Comparison of ENCODE assay signal across 13 cellular contexts in the genomic region with DNA sequence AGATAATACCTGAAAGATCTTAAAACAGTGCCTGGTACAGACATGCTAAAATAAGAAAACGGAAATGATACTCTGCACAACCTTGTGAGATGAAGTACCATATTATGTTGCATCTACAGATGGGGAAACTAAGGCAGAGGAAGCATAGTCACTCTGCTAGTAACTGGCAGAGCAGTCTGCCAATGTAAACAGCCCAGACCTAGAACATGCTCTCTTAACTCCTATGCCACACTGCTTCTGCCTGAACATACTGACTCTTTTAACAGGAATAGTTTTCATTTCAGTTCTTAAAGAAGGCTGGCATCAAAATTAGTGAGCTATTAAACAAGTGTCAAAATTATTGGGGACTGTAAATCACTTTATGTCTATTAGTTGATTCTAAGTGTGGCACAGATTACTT.
DNase-seq lines count a peak whose midpoint lies in the region; ATAC-seq and TF ChIP-seq lines count a peak whose summit lies in the region.
"Had no signal": no experiment of that assay in that cellular context is flagged by ENCODE, and none has a peak within 500 bp of the region (broad histone marks: within the 10 kb centered on the region; RNA-seq: fewer than 3 reads in every experiment).

No MANE protein-coding gene starts in this region.

- H3K27me3 Mint-ChIP-seq in CD4-positive, alpha-beta memory T cell: no peaks in the 10 kb centered on the region
- no peaks in the 10 kb centered on the region for H3K27me3 Mint-ChIP-seq in glutamatergic neuron (ENCODE audit: unreplicated experiment)
- H3K27me3 Mint-ChIP-seq: CD4-positive, CD25-positive, alpha-beta regulatory T cell had no signal

- peaks cover 0 to 19% (median 11%) of the 10 kb centered on the region in 8 donors for H3K9me3 Mint-ChIP-seq in CD4-positive, alpha-beta memory T cell
- H3K9me3 Mint-ChIP-seq in glutamatergic neuron (ENCODE audit: unreplicated experiment): no peaks in the 10 kb centered on the region

- peaks cover 0 to 4% of the 10 kb centered on the region in 2 donors for H3K9me3 ChIP-seq in CD4-positive, alpha-beta memory T cell (ENCODE audit: control insufficient read depth in 1 of 2, low read length in 2 of 2)
- H3K9me3 ChIP-seq in OCI-LY3 (ENCODE audit: insufficient read depth, low read length) (no peaks in the 10 kb centered on the region), parathyroid adenoma (ENCODE audit: control insufficient read depth, low read length) (no peaks in the 10 kb centered on the region)
- H3K9me3 ChIP-seq: HAP-1 had no signal

- no peaks in the 10 kb centered on the region for H4K20me1 ChIP-seq in OCI-LY3 (ENCODE audit: insufficient read depth, low read length)
- H4K20me1 ChIP-seq: BLaER1 treated with 17β-estradiol and CSF1 and Interleukin-3, amounts not matched to agents 10 nM and 100 nM had no signal

- peaks cover 11 to 16% of the 10 kb centered on the region in 2 donors for H3K36me3 Mint-ChIP-seq in CD4-positive, alpha-beta memory T cell
- peaks cover 8% of the 10 kb centered on the region for H3K36me3 Mint-ChIP-seq in glutamatergic neuron (ENCODE audit: unreplicated experiment)

- CTCF ChIA-PET in CD4-positive, alpha-beta memory T cell (lab: Charles Lee; ENCODE audit: partially characterized antibody): interaction anchor here (0.7 to 6.7 kb wide), 13 partner anchors 7 to 316 kb away, joined by 3 to 58 read pairs (median 4); no protein-coding TSS in a partner anchor

- DNase-seq in CD4-positive, alpha-beta memory T cell: no peak
- DNase-seq in left lobe of liver (ENCODE audit: low spot score) (no peak), glutamatergic neuron (no peak), nucleus accumbens (lab: John Stamatoyannopoulos, UW) (no peak), DMS 273 treated with DMSO at 0.1 percent for 48 hours (lab: John Stamatoyannopoulos, UW) (no peak)
- DNase-seq: 8988T, Calu3, HFFc6 had no signal

- H3K79me2 ChIP-seq in OCI-LY3 (ENCODE audit: low read length) (no peaks in the 10 kb centered on the region), parathyroid adenoma (no peaks in the 10 kb centered on the region)

- peak; percentile 44 for ATAC-seq in left lobe of liver

- H3K4me3 ChIP-seq in CD4-positive, alpha-beta memory T cell (ENCODE audit: low read length in 2 of 2): no peak overlapping the region
- H3K4me3 ChIP-seq in OCI-LY3 (ENCODE audit: low read length) (no peak overlapping the region), parathyroid adenoma (ENCODE audit: low read depth, low read length) (no peak overlapping the region)
- H3K4me3 ChIP-seq: BLaER1 treated with 17β-estradiol and CSF1 and Interleukin-3, amounts not matched to agents 10 nM and 100 nM; HAP-1 had no signal

- intact Hi-C loops in CD4-positive, alpha-beta memory T cell (cut with micrococcal nuclease): loop anchor here (1.0 to 5.0 kb wide), 8 partner anchors 8 to 312 kb away; no protein-coding TSS in a partner anchor

- peak overlapping the region in 4 of 7 donors; percentile 5 to 90 (median 58) for H3K27ac Mint-ChIP-seq in CD4-positive, alpha-beta memory T cell
- H3K27ac Mint-ChIP-seq in glutamatergic neuron (ENCODE audit: unreplicated experiment): no peak overlapping the region
- H3K27ac Mint-ChIP-seq: HFFc6 had no signal

- no peak overlapping the region for H3K9ac ChIP-seq in OCI-LY3 (ENCODE audit: low read length)
- H3K9ac ChIP-seq in parathyroid adenoma: no peak overlapping the region
- H3K9ac ChIP-seq: BLaER1 treated with 17β-estradiol and CSF1 and Interleukin-3, amounts not matched to agents 10 nM and 100 nM had no signal

- POLR2A ChIA-PET in CD4-positive, alpha-beta memory T cell (lab: Charles Lee; ENCODE audit: partially characterized antibody): interaction anchor here (0.7 to 1.3 kb wide), 2 partner anchors 8 to 17 kb away, joined by 4 to 7 read pairs; no protein-coding TSS in a partner anchor

- TF ChIP-seq CTCF in OCI-LY3 (IDR thresholded peaks at IDR 0.05; ENCODE audit: low read depth, low read length) (no peak), parathyroid adenoma (IDR thresholded peaks at IDR 0.05) (no peak), glutamatergic neuron (IDR thresholded peaks at IDR 0.05; ENCODE audit: partially characterized antibody, unreplicated experiment) (no peak)

- peaks cover 75% of the 10 kb centered on the region for H3K4me1 ChIP-seq in CD4-positive, alpha-beta memory T cell (ENCODE audit: insufficient read depth, low read length)
- H3K4me1 ChIP-seq in OCI-LY3 (ENCODE audit: low read length) (peaks cover 25% of the 10 kb centered on the region), parathyroid adenoma (peaks cover 32% of the 10 kb centered on the region)
- H3K4me1 ChIP-seq: HAP-1 had no signal

- no peak overlapping the region for H3K27ac ChIP-seq in CD4-positive, alpha-beta memory T cell (ENCODE audit: low read depth, low read length)
- H3K27ac ChIP-seq in OCI-LY3 (ENCODE audit: low read length) (no peak overlapping the region), parathyroid adenoma (no peak overlapping the region)
- H3K27ac ChIP-seq: BLaER1 treated with 17β-estradiol and CSF1 and Interleukin-3, amounts not matched to agents 10 nM and 100 nM had no signal

- H3K4me3 Mint-ChIP-seq in CD4-positive, alpha-beta memory T cell: no peak overlapping the region
- no peak overlapping the region for H3K4me3 Mint-ChIP-seq in glutamatergic neuron (ENCODE audit: unreplicated experiment)
- H3K4me3 Mint-ChIP-seq: HFFc6 had no signal

- H2AFZ ChIP-seq in OCI-LY3 (ENCODE audit: low read depth, low read length): no peak overlapping the region
- peak overlapping the region; percentile 72 for H2AFZ ChIP-seq in parathyroid adenoma

- H3K36me3 ChIP-seq in CD4-positive, alpha-beta memory T cell (ENCODE audit: insufficient read depth, low read length): no peaks in the 10 kb centered on the region
- H3K36me3 ChIP-seq in OCI-LY3 (replicated peaks; ENCODE audit: low read depth, low read length) (no peaks in the 10 kb centered on the region), parathyroid adenoma (ENCODE audit: control insufficient read depth, insufficient read depth, low read length) (no peaks in the 10 kb centered on the region)
- H3K36me3 ChIP-seq: BLaER1 treated with 17β-estradiol and CSF1 and Interleukin-3, amounts not matched to agents 10 nM and 100 nM; HAP-1 had no signal

- H3K4me2 ChIP-seq in OCI-LY3 (ENCODE audit: low read length): peak overlapping the region; percentile 75
- no peak overlapping the region for H3K4me2 ChIP-seq in parathyroid adenoma (ENCODE audit: low read length)

- peaks cover 61 to 95% (median 76%) of the 10 kb centered on the region in 4 donors for H3K4me1 Mint-ChIP-seq in CD4-positive, alpha-beta memory T cell
- no peaks in the 10 kb centered on the region for H3K4me1 Mint-ChIP-seq in glutamatergic neuron (ENCODE audit: low read depth, unreplicated experiment)

- no peaks in the 10 kb centered on the region for H3K27me3 ChIP-seq in CD4-positive, alpha-beta memory T cell (ENCODE audit: insufficient read depth, low read length)
- 0 out of 2 replicates have a peak, but pooled peaks cover 10% of the 10 kb centered on the region for H3K27me3 ChIP-seq in OCI-LY3 (ENCODE audit: low read depth, low read length)
- H3K27me3 ChIP-seq in parathyroid adenoma (ENCODE audit: control insufficient read depth, insufficient read depth, low read length): no peaks in the 10 kb centered on the region
- H3K27me3 ChIP-seq: BLaER1 treated with 17β-estradiol and CSF1 and Interleukin-3, amounts not matched to agents 10 nM and 100 nM had no signal
